8 cellular contexts compared by ENCODE assay signal in the genomic region with DNA sequence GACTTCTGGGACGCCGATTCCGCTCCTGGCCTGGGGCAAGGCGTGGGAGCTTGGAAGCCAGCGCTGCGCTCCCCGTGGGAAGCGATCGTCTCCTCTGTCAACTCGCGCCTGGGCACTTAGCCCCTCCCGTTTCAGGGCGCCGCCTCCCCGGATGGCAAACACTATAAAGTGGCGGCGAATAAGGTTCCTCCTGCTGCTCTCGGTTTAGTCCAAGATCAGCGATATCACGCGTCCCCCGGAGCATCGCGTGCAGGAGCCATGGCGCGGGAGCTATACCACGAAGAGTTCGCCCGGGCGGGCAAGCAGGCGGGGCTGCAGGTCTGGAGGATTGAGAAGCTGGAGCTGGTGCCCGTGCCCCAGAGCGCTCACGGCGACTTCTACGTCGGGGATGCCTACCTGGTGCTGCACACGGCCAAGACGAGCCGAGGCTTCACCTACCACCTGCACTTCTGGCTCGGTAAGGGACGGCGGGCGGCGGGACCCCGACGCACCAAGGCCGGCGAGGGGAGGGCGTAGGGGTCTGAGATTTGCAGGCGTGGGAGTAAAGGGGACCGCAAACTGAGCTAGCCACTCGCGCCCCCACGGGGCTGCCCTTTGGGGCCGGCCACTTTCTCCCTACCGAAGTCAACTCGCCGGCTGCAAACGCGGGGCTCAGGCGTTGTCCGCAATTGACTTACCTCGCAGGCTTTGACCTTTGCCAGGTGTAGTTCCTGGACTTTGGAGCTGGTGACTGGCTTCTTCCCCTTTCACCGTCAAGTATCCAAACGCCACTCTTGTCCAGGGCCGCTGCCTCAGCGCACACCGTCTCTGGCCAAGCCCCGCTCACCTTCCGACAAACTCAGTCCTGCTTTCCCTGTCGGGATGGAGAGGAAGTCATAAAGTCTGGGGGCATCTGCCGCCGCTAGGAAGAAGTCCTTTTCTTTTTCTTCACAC. TPM values are rescaled to one million over a fixed set of nuclear protein-coding genes. Genes with fewer than 3 reads are reported as not detected.
DNase-seq lines count a peak whose midpoint lies in the region; ATAC-seq, FAIRE-seq and TF ChIP-seq lines count a peak whose summit lies in the region.

A gene (plus strand): TSS at position 192 of the 933 bp plus-strand sequence. CDS start 67 bp downstream, at position 259.

- WGBS in A549 (ENCODE audit: missing lambda C conversion rate), result 38% methylated on average over 35 of the region's 74 CpGs

- POLR2A ChIA-PET in A549 (lab: Yijun Ruan, JAX), result no interaction called here

- ATAC-seq in A549 (peak; percentile 89), GM18867 (IDR thresholded peaks at IDR 0.05; ENCODE audit: unreplicated experiment) (no peak)

- DNase-seq in A549 (ENCODE audit: low read depth in 1 of 2, low spot score in 1 of 2), result peak; percentile 34 to 46
- DNase-seq in GM13976 (ENCODE audit: low spot score), result peak; percentile 27
- DNase-seq in NB4 (ENCODE audit: low read depth), result peak; percentile 20
- peak; percentile 22 for DNase-seq in activated T-cell treated with anti-CD3 and anti-CD28 coated beads, Interleukin-2, amount 50 U/mL, for 1 hour
- DNase-seq in fibroblast of the aortic adventitia (ENCODE audit: low read depth), result no peak
- peak; percentile 62 for DNase-seq in nephron progenitor cell
- DNase-seq in vagina (ENCODE audit: extremely low spot score in 2 of 2), result no peak

- no peak within 1 kb of the TSS for H3K27ac Mint-ChIP-seq in nephron progenitor cell

- TF ChIP-seq RAD21 in A549 (conservative IDR thresholded peaks at IDR 0.05 in 1 of 2, IDR thresholded peaks at IDR 0.05 in 1 of 2), result no peak

- H3K36me3 ChIP-seq in vagina, result no peaks in the 10 kb centered on the region

- H3K9me3 Mint-ChIP-seq in nephron progenitor cell, result no peaks in the 10 kb centered on the region

- in situ Hi-C loops in GM13976 (cut with MboI; ENCODE audit: low sequenced_read_pairs, unreplicated experiment), result no loop called here

- no peaks in the 10 kb centered on the region for H3K36me3 Mint-ChIP-seq in nephron progenitor cell (ENCODE audit: low read depth)

- no peak for TF ChIP-seq CTCF in A549 (IDR thresholded peaks at IDR 0.05)
- no peak for TF ChIP-seq CTCF in GM13976 (IDR thresholded peaks at IDR 0.05; ENCODE audit: borderline replicate concordance, control extremely low read depth, extremely low read depth, insufficient read depth, missing control alignments)
- TF ChIP-seq CTCF in NB4 (IDR thresholded peaks at IDR 0.05; ENCODE audit: low read depth, low read length), result no peak
- no peak for TF ChIP-seq CTCF in fibroblast of the aortic adventitia (IDR thresholded peaks at IDR 0.05; ENCODE audit: insufficient read depth, low read length)
- TF ChIP-seq CTCF in nephron progenitor cell (IDR thresholded peaks at IDR 0.05), result no peak
- no peak for TF ChIP-seq CTCF in vagina (IDR thresholded peaks at IDR 0.05)

- no peak for FAIRE-seq in A549 (lab: Jason Lieb, UNC)

- H3K4me1 ChIP-seq in A549, result peaks cover 5% of the 10 kb centered on the region; the same call in 1 of the 3 replicates
- H3K4me1 ChIP-seq in vagina, result peaks cover 16% of the 10 kb centered on the region

- H3K4me3 ChIP-seq in A549 (peak within 1 kb of the TSS; percentile 55), NB4 (ENCODE audit: low read depth, low read length) (no peak within 1 kb of the TSS), fibroblast of the aortic adventitia (ENCODE audit: low read depth, low read length) (peak within 1 kb of the TSS; percentile 48), vagina (peak within 1 kb of the TSS; percentile 37 to 41)

- intact Hi-C loops in vagina (cut with DNase I), result no loop called here

- no peak for TF ChIP-seq EP300 in A549 (IDR thresholded peaks at IDR 0.05)

- peak within 1 kb of the TSS; percentile 80 for H3K4me3 Mint-ChIP-seq in nephron progenitor cell

- peaks cover 12% of the 10 kb centered on the region for H3K4me1 Mint-ChIP-seq in nephron progenitor cell

- peaks cover 83% of the 10 kb centered on the region for H3K27me3 Mint-ChIP-seq in nephron progenitor cell (ENCODE audit: low read depth, poor library complexity)

- TF ChIP-seq POLR2A in A549 (IDR thresholded peaks at IDR 0.05; ENCODE audit: low read length), result no peak
- TF ChIP-seq POLR2A in NB4 (IDR thresholded peaks at IDR 0.05; ENCODE audit: extremely low read depth, insufficient read length), result no peak
- TF ChIP-seq POLR2A in vagina (IDR thresholded peaks at IDR 0.05), result no peak

- H3K9me3 ChIP-seq in A549 (no peaks in the 10 kb centered on the region), vagina (no peaks in the 10 kb centered on the region)

- H3K4me2 ChIP-seq in A549, result peak within 1 kb of the TSS; percentile 91

- H3K27me3 ChIP-seq in vagina, result no peaks in the 10 kb centered on the region

- H3K27ac ChIP-seq in A549 (peak within 1 kb of the TSS in 1 of 2 experiments; percentile 38; a peak in 3 of 6 replicates), vagina (no peak within 1 kb of the TSS)

- CTCF ChIA-PET in A549 (lab: Yijun Ruan, JAX), result interaction anchor here (0.8 to 1.7 kb wide), 5 partner anchors 13 to 52 kb away, joined by 3 to 4 read pairs (median 3); no protein-coding TSS in a partner anchor

TF ChIP-seq in A549, 52 proteins besides CTCF, POLR2A, EP300 and RAD21:
- no peak for TF ChIP-seq EHF (CRISPR knock-in tag; IDR thresholded peaks at IDR 0.05)
- TF ChIP-seq HOXB13 (CRISPR knock-in tag; IDR thresholded peaks at IDR 0.05; ENCODE audit: low read depth), result no peak
- TF ChIP-seq, protein P1, sequence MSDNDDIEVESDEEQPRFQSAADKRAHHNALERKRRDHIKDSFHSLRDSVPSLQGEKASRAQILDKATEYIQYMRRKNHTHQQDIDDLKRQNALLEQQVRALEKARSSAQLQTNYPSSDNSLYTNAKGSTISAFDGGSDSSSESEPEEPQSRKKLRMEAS (IDR thresholded peaks at IDR 0.05), result peak; percentile 66; the same call in 1 of the 2 replicates

RNA-seq across cellular contexts. Expression of the gene that starts here (rescaled TPM):
- polyA plus RNA-seq in A549 (2011; rRNA removed) (0.27 and 0.33 TPM in 2 replicates), A549 (2017; fragmentation: RNase III; extraction: RNeasy Plus Mini Kit Qiagen cat#74134 plus additional on column Dnase treatment) (0.05 to 0.12 TPM (median 0.05 TPM) in 3 replicates)
- polyA plus RNA-seq in A549 (2012; cell fraction: cytosol; rRNA removed), result 0.01 TPM in 1 of 2 replicates, not detected in the other
- 0.01 and 0.02 TPM in 2 replicates for polyA plus RNA-seq in A549 (2012; cell fraction: nucleus; rRNA removed)
- 0.45 and 0.63 TPM in 2 replicates for polyA minus RNA-seq in A549 (2011; rRNA and poly(A)+ RNA removed)
- total RNA-seq in fibroblast of the aortic adventitia (ENCODE audit: low replicate concordance) (0.25 and 2.3 TPM in 2 replicates), vagina (0.74 TPM)

Comparison
In these comparisons a context has a peak if more than half of its experiments do, and no peak if none do; other contexts are left out.
1. Peak in DNase-seq, ATAC-seq, H3K4me3 ChIP-seq and H3K4me2 ChIP-seq in A549; RNA of the gene not detected or under 1 TPM.
2. DNase-seq: peak in GM13976 (single experiment), NB4 (single experiment), activated T-cell treated with anti-CD3 and anti-CD28 coated beads, Interleukin-2, amount 50 U/mL, for 1 hour (single experiment) and nephron progenitor cell (single experiment); none in fibroblast of the aortic adventitia (single experiment) and vagina (0 of 2).